Comparison of ENCODE assay signal across 10 cellular contexts in the genomic region with DNA sequence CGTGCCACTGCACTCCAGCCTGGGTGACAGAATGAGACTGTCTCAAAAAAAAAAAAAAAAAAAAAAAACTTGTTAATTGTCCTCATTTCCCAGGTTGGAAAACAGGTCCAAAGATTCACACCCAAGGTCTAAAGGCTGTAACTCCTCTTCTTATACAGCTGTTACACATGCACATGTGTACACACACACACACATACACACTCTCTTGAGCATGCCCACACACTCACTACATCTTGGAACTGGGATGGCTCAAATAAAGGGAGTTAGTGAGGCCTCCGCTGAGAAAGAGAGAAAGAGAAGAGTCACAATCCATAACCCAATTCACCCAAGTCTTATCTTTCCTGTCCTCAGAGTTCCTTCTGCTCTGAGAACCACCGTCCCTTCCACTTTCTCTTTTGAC. TPM values are rescaled to one million over a fixed set of nuclear protein-coding genes. Genes with fewer than 3 reads are reported as not detected.
A peak's percentile ranks its signal among the peaks of the same experiment; 100 is the strongest.
DNase-seq lines count a peak whose midpoint lies in the region; ATAC-seq and TF ChIP-seq lines count a peak whose summit lies in the region.
"Had no signal": no experiment of that assay in that cellular context is flagged by ENCODE, and none has a peak within 500 bp of the region (broad histone marks: within the 10 kb centered on the region; RNA-seq: fewer than 3 reads in every experiment).

No MANE protein-coding gene starts in this region.

- CTCF ChIA-PET in activated CD8-positive, alpha-beta T cell treated with anti-CD3 and anti-CD28 coated beads, Interleukin-2, amount 10 ng/mL, durations not matched to agents 7 days and 5 days (lab: Charles Lee), result interaction anchor here (0.6 to 15.9 kb wide), 9 partner anchors 11 to 105 kb away, joined by 3 to 519 read pairs (median 23); partner anchors contain the start of genes BRD2, HLA-DMA and TAP2

- intact Hi-C loops in spleen (cut with DNase I; ENCODE audit: low total_unique reads), result loop anchor here (10.0 kb wide), 1 partner anchor 49 kb away; no protein-coding TSS in a partner anchor

- DNase-seq in T-helper 1 cell (no peak), spleen (no peak), GM19240 (ENCODE audit: insufficient read length, low spot score) (no peak), NCI-H1436 (lab: John Stamatoyannopoulos, UW) (no peak), Ammon's horn (ENCODE audit: low spot score) (no peak)
- no peak for DNase-seq in activated CD8-positive, alpha-beta T cell treated with anti-CD3 and anti-CD28 coated beads, Interleukin-2, amount 10 ng/mL, durations not matched to agents 7 days and 5 days
- DNase-seq: kidney glomerular epithelial cell, NCI-H1048 had no signal

- H3K9me3 Mint-ChIP-seq in T-helper 1 cell treated with Interleukin-12 subunit alpha and Interleukin-12 subunit beta and Interleukin-4 antibody, amounts not matched to agents 30 μg/mL and 1 μg/mL, for 36 hours, result peaks cover 13% of the 10 kb centered on the region
- H3K9me3 Mint-ChIP-seq in activated CD8-positive, alpha-beta T cell treated with anti-CD3 and anti-CD28 coated beads, Interleukin-2, amount 10 ng/mL, durations not matched to agents 7 days and 5 days (ENCODE audit: insufficient read depth), result no peaks in the 10 kb centered on the region

- peaks cover 45 to 100% (median 89%) of the 10 kb centered on the region in 6 donors for H3K4me1 ChIP-seq in spleen

- peak; percentile 4 for ATAC-seq in HG03439 (IDR thresholded peaks at IDR 0.05; ENCODE audit: unreplicated experiment)
- peak; percentile 4 for ATAC-seq in activated CD8-positive, alpha-beta T cell treated with anti-CD3 and anti-CD28 coated beads, Interleukin-2, amount 10 ng/mL, durations not matched to agents 7 days and 5 days

- H3K36me3 ChIP-seq in spleen, result peaks cover 0 to 11% (median 0%) of the 10 kb centered on the region in 6 donors

- H3K4me1 Mint-ChIP-seq in T-helper 1 cell treated with Interleukin-12 subunit alpha and Interleukin-12 subunit beta and Interleukin-4 antibody, amounts not matched to agents 30 μg/mL and 1 μg/mL, for 36 hours (ENCODE audit: low read depth), result peaks cover 61% of the 10 kb centered on the region
- H3K4me1 Mint-ChIP-seq in activated CD8-positive, alpha-beta T cell treated with anti-CD3 and anti-CD28 coated beads, Interleukin-2, amount 10 ng/mL, durations not matched to agents 7 days and 5 days (ENCODE audit: low read depth), result peaks cover 80% of the 10 kb centered on the region

- WGBS in spleen, 5 donors, result 35 to 46% (median 42%) methylated on average over 3 of the region's 3 CpGs

- H3K27me3 ChIP-seq in spleen (replicated peaks in 1 of 7), result no peaks in the 10 kb centered on the region

- no peaks in the 10 kb centered on the region for H3K27me3 Mint-ChIP-seq in T-helper 1 cell treated with Interleukin-12 subunit alpha and Interleukin-12 subunit beta and Interleukin-4 antibody, amounts not matched to agents 30 μg/mL and 1 μg/mL, for 36 hours (ENCODE audit: low read depth)
- H3K27me3 Mint-ChIP-seq in activated CD8-positive, alpha-beta T cell treated with anti-CD3 and anti-CD28 coated beads, Interleukin-2, amount 10 ng/mL, durations not matched to agents 7 days and 5 days (ENCODE audit: low read depth), result no peaks in the 10 kb centered on the region

- no peaks in the 10 kb centered on the region for H3K9me3 ChIP-seq in spleen

- H3K27ac ChIP-seq in spleen, result peak overlapping the region; percentile 72 to 96 (median 92)

- POLR2A ChIA-PET in activated CD8-positive, alpha-beta T cell treated with anti-CD3 and anti-CD28 coated beads, Interleukin-2, amount 10 ng/mL, durations not matched to agents 7 days and 5 days (lab: Charles Lee), result interaction anchor here (0.6 to 7.2 kb wide), 6 partner anchors 9 to 105 kb away, joined by 3 to 220 read pairs (median 4); partner anchors contain the start of genes BRD2, HLA-DMA and TAP2

- H3K4me3 ChIP-seq in spleen, result peak overlapping the region in 7 of 8 donors; percentile 13 to 62 (median 16)

- H3K4me3 Mint-ChIP-seq in T-helper 1 cell treated with Interleukin-12 subunit alpha and Interleukin-12 subunit beta and Interleukin-4 antibody, amounts not matched to agents 30 μg/mL and 1 μg/mL, for 36 hours, result peak overlapping the region; percentile 84
- H3K4me3 Mint-ChIP-seq in activated CD8-positive, alpha-beta T cell treated with anti-CD3 and anti-CD28 coated beads, Interleukin-2, amount 10 ng/mL, durations not matched to agents 7 days and 5 days, result peak overlapping the region; percentile 82

- peaks cover 9% of the 10 kb centered on the region for H3K36me3 Mint-ChIP-seq in T-helper 1 cell treated with Interleukin-12 subunit alpha and Interleukin-12 subunit beta and Interleukin-4 antibody, amounts not matched to agents 30 μg/mL and 1 μg/mL, for 36 hours (ENCODE audit: low read depth)
- H3K36me3 Mint-ChIP-seq in activated CD8-positive, alpha-beta T cell treated with anti-CD3 and anti-CD28 coated beads, Interleukin-2, amount 10 ng/mL, durations not matched to agents 7 days and 5 days (ENCODE audit: low read depth), result peaks cover 5% of the 10 kb centered on the region

- peak overlapping the region; percentile 95 for H3K27ac Mint-ChIP-seq in T-helper 1 cell treated with Interleukin-12 subunit alpha and Interleukin-12 subunit beta and Interleukin-4 antibody, amounts not matched to agents 30 μg/mL and 1 μg/mL, for 36 hours
- H3K27ac Mint-ChIP-seq in activated CD8-positive, alpha-beta T cell treated with anti-CD3 and anti-CD28 coated beads, Interleukin-2, amount 10 ng/mL, durations not matched to agents 7 days and 5 days, result peak overlapping the region; percentile 98

- no peak for TF ChIP-seq POLR2A in spleen (IDR thresholded peaks at IDR 0.05)

- no peak for TF ChIP-seq CTCF in spleen (IDR thresholded peaks at IDR 0.05 in 8 of 11, conservative IDR thresholded peaks at IDR 0.05 in 3 of 11)

RNA-seq across cellular contexts. Expression of gene HLA-DMB, which starts 3.0 kb away (rescaled TPM):
- 10 to 100 TPM; 14.4 to 14.7 TPM for total RNA-seq in activated CD8-positive, alpha-beta T cell treated with anti-CD3 and anti-CD28 coated beads, Interleukin-2, amount 10 ng/mL, durations not matched to agents 7 days and 5 days
- total RNA-seq in spleen, result 100 to 1,000 TPM; 124 to 178 (median 144) TPM
- 100 to 1,000 TPM; 158 to 226 (median 209) TPM for polyA plus RNA-seq in spleen

RNA-seq across cellular contexts. Expression of gene HLA-DMA, which starts 9.0 kb away (rescaled TPM):
- total RNA-seq in activated CD8-positive, alpha-beta T cell treated with anti-CD3 and anti-CD28 coated beads, Interleukin-2, amount 10 ng/mL, durations not matched to agents 7 days and 5 days, result 10 to 100 TPM; 28.6 to 30.5 TPM
- 100 to 1,000 TPM; 141 to 218 (median 173) TPM for total RNA-seq in spleen
- 100 to 1,000 TPM; 235 to 423 (median 270) TPM for polyA plus RNA-seq in spleen

RNA-seq across cellular contexts. Expression of gene BRD2, which starts 24.5 kb away (rescaled TPM):
- 100 to 1,000 TPM; 299 to 313 TPM for total RNA-seq in activated CD8-positive, alpha-beta T cell treated with anti-CD3 and anti-CD28 coated beads, Interleukin-2, amount 10 ng/mL, durations not matched to agents 7 days and 5 days
- 100 to 1,000 TPM; 169 to 277 (median 234) TPM for total RNA-seq in spleen
- 100 to 1,000 TPM in 2 of 3 donors, 10 to 100 TPM in 1; 80.5 to 127 (median 103) TPM for polyA plus RNA-seq in spleen

Comparison
In these comparisons a context has a peak if more than half of its experiments do, and no peak if none do; other contexts are left out.
1. RNA of gene HLA-DMB, which starts 3.0 kb away (total RNA-seq): 124 to 178 TPM in spleen; 14.4 to 14.7 TPM in activated CD8-positive, alpha-beta T cell treated with anti-CD3 and anti-CD28 coated beads, Interleukin-2, amount 10 ng/mL, durations not matched to agents 7 days and 5 days; every median in the first group is over 4 times any median in the second.
2. RNA of gene HLA-DMA, which starts 9.0 kb away (total RNA-seq): 141 to 218 TPM in spleen; 28.6 to 30.5 TPM in activated CD8-positive, alpha-beta T cell treated with anti-CD3 and anti-CD28 coated beads, Interleukin-2, amount 10 ng/mL, durations not matched to agents 7 days and 5 days; every median in the first group is over 4 times any median in the second.